Comparison of ENCODE assay signal across 17 cellular contexts in the genomic region with DNA sequence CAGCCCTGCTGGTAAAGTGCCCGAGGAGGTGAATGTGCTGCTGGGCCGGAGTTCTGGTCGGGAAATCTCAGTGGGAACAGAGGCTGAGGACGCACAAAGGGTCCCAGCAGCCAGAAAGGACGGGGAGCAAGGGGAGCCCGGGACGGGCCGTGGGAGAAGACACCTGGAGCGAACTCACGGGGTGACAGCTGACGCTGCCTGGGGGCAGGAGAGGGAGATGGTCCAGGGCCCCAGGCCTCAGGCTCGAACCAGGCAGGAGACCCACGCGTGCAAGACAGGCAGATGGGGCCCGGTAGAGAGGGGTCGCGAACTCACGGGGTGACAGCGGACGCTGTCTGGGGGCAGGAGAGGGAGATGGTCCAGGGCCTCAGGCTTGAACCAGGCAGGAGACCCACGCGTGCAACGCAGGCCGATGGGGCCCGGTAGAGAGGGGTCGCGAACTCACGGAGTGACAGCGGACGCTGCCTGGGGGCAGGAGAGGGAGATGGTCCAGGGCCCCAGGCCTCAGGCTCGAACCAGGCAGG.
A peak's percentile ranks its signal among the peaks of the same experiment; 100 is the strongest.
DNase-seq lines count a peak whose midpoint lies in the region; ATAC-seq and TF ChIP-seq lines count a peak whose summit lies in the region.
"Had no signal": no experiment of that assay in that cellular context is flagged by ENCODE, and none has a peak within 500 bp of the region (broad histone marks: within the 10 kb centered on the region; RNA-seq: fewer than 3 reads in every experiment).

No MANE protein-coding gene starts in this region.

- H3K27ac Mint-ChIP-seq in activated CD8-positive, alpha-beta memory T cell treated with anti-CD3 and anti-CD28 coated beads, Interleukin-2, amount 10 ng/mL, durations not matched to agents 7 days and 5 days = no peak overlapping the region
- H3K27ac Mint-ChIP-seq in stimulated activated memory B cell treated with anti-CD40 and anti-IgM and Interleukin-4, amounts not matched to agents 10 μg/mL and 1 μg/mL and 100 μg/mL, for 72 hours = peak overlapping the region; percentile 6
- H3K27ac Mint-ChIP-seq: CD4-positive, CD25-positive, alpha-beta regulatory T cell had no signal

- no peak for TF ChIP-seq CTCF in lung (IDR thresholded peaks at IDR 0.05; ENCODE audit: control extremely low read depth, extremely low read depth)

- CTCF ChIA-PET in activated CD8-positive, alpha-beta memory T cell treated with anti-CD3 and anti-CD28 coated beads, Interleukin-2, amount 10 ng/mL, durations not matched to agents 7 days and 5 days (lab: Charles Lee) = no interaction called here

- no peak overlapping the region for H3K4me3 Mint-ChIP-seq in activated CD8-positive, alpha-beta memory T cell treated with anti-CD3 and anti-CD28 coated beads, Interleukin-2, amount 10 ng/mL, durations not matched to agents 7 days and 5 days
- H3K4me3 Mint-ChIP-seq in stimulated activated memory B cell treated with anti-CD40 and anti-IgM and Interleukin-4, amounts not matched to agents 10 μg/mL and 1 μg/mL and 100 μg/mL, for 72 hours = no peak overlapping the region
- H3K4me3 Mint-ChIP-seq: CD4-positive, CD25-positive, alpha-beta regulatory T cell had no signal

- 90 to 96% methylated on average over 31 of the region's 31 CpGs for WGBS in lung, 2 donors

- H3K9me3 Mint-ChIP-seq in activated CD8-positive, alpha-beta memory T cell treated with anti-CD3 and anti-CD28 coated beads, Interleukin-2, amount 10 ng/mL, durations not matched to agents 7 days and 5 days (ENCODE audit: low read depth) = no peaks in the 10 kb centered on the region
- H3K9me3 Mint-ChIP-seq in stimulated activated memory B cell treated with anti-CD40 and anti-IgM and Interleukin-4, amounts not matched to agents 10 μg/mL and 1 μg/mL and 100 μg/mL, for 72 hours = no peaks in the 10 kb centered on the region
- H3K9me3 Mint-ChIP-seq: CD4-positive, CD25-positive, alpha-beta regulatory T cell had no signal

- H3K27ac ChIP-seq in SJSA1 (peak overlapping the region; percentile 71), lung (ENCODE audit: low read depth in 1 of 2, low read length in 1 of 2) (no peak overlapping the region)
- H3K27ac ChIP-seq: A549 had no signal

- H3K27me3 Mint-ChIP-seq in activated CD8-positive, alpha-beta memory T cell treated with anti-CD3 and anti-CD28 coated beads, Interleukin-2, amount 10 ng/mL, durations not matched to agents 7 days and 5 days = peaks cover 11% of the 10 kb centered on the region
- peaks cover 39% of the 10 kb centered on the region for H3K27me3 Mint-ChIP-seq in stimulated activated memory B cell treated with anti-CD40 and anti-IgM and Interleukin-4, amounts not matched to agents 10 μg/mL and 1 μg/mL and 100 μg/mL, for 72 hours

- no peak for ATAC-seq in activated CD8-positive, alpha-beta memory T cell treated with anti-CD3 and anti-CD28 coated beads, Interleukin-2, amount 10 ng/mL, durations not matched to agents 7 days and 5 days
- no peak for ATAC-seq in lung (ENCODE audit: insufficient read depth, low FRiP score)
- no peak for ATAC-seq in stimulated activated memory B cell treated with anti-CD40 and anti-IgM and Interleukin-4, amounts not matched to agents 10 μg/mL and 1 μg/mL and 100 μg/mL, for 72 hours
- ATAC-seq: A549 had no signal

- H3K4me1 ChIP-seq in SJSA1 (replicated peaks) = peaks cover 71% of the 10 kb centered on the region
- peaks cover 0 to 3% of the 10 kb centered on the region in 2 donors for H3K4me1 ChIP-seq in lung (ENCODE audit: control insufficient read depth in 2 of 2, insufficient read depth in 2 of 2, low read length in 2 of 2)
- H3K4me1 ChIP-seq: A549 had no signal

- no peaks in the 10 kb centered on the region for H3K36me3 Mint-ChIP-seq in activated CD8-positive, alpha-beta memory T cell treated with anti-CD3 and anti-CD28 coated beads, Interleukin-2, amount 10 ng/mL, durations not matched to agents 7 days and 5 days
- no peaks in the 10 kb centered on the region for H3K36me3 Mint-ChIP-seq in stimulated activated memory B cell treated with anti-CD40 and anti-IgM and Interleukin-4, amounts not matched to agents 10 μg/mL and 1 μg/mL and 100 μg/mL, for 72 hours
- H3K36me3 Mint-ChIP-seq: CD4-positive, CD25-positive, alpha-beta regulatory T cell had no signal

- H3K4me3 ChIP-seq in SJSA1 (no peak overlapping the region), lung (no peak overlapping the region)
- H3K4me3 ChIP-seq: A549 had no signal

- H3K4me1 Mint-ChIP-seq in activated CD8-positive, alpha-beta memory T cell treated with anti-CD3 and anti-CD28 coated beads, Interleukin-2, amount 10 ng/mL, durations not matched to agents 7 days and 5 days = peaks cover 37% of the 10 kb centered on the region
- H3K4me1 Mint-ChIP-seq in stimulated activated memory B cell treated with anti-CD40 and anti-IgM and Interleukin-4, amounts not matched to agents 10 μg/mL and 1 μg/mL and 100 μg/mL, for 72 hours = peaks cover 31% of the 10 kb centered on the region

- H3K36me3 ChIP-seq in SJSA1 (no peaks in the 10 kb centered on the region), lung (ENCODE audit: control insufficient read depth in 2 of 2, insufficient read depth in 2 of 2, low read length in 2 of 2) (no peaks in the 10 kb centered on the region)

- H3K9me3 ChIP-seq in SJSA1 (replicated peaks) (no peaks in the 10 kb centered on the region), lung (ENCODE audit: control insufficient read depth in 2 of 2, insufficient read depth in 1 of 2, low read length in 1 of 2) (no peaks in the 10 kb centered on the region)
- H3K9me3 ChIP-seq: A549 had no signal

- H3K27me3 ChIP-seq in SJSA1 (replicated peaks) (no peaks in the 10 kb centered on the region), lung (ENCODE audit: control insufficient read depth, insufficient read depth) (no peaks in the 10 kb centered on the region)

- DNase-seq in activated CD8-positive, alpha-beta memory T cell treated with anti-CD3 and anti-CD28 coated beads, Interleukin-2, amount 50 U/mL, for 48 hours = peak; percentile 37
- DNase-seq in activated CD8-positive, alpha-beta memory T cell treated with anti-CD3 and anti-CD28 coated beads, Interleukin-2, amount 10 ng/mL, durations not matched to agents 7 days and 5 days = no peak
- DNase-seq in SJSA1 (ENCODE audit: low read depth in 1 of 2, low spot score in 2 of 2) (peak in 1 of 2 experiments; percentile 44), lung (ENCODE audit: low spot score) (peak; percentile 15), medulla oblongata (ENCODE audit: extremely low spot score) (no peak), NCI-H2196 (lab: John Stamatoyannopoulos, UW; ENCODE audit: unreplicated experiment) (no peak), DMS53 treated with DMSO at 0.1 percent for 48 hours (lab: John Stamatoyannopoulos, UW; ENCODE audit: unreplicated experiment) (no peak)
- DNase-seq: CD4-positive, CD25-positive, alpha-beta regulatory T cell; DMS79 treated with DMSO at 0.1 percent for 48 hours; GOT3; KG1; NCI-H1048; NCI-H146; NCI-H226; NCI-H526 treated with DMSO at 0.1 percent for 48 hours had no signal

Comparison
In these comparisons a context has a peak if more than half of its experiments do, and no peak if none do; other contexts are left out.
1. DNase-seq: peak in activated CD8-positive, alpha-beta memory T cell treated with anti-CD3 and anti-CD28 coated beads, Interleukin-2, amount 50 U/mL, for 48 hours (single experiment) and lung (single experiment); none in activated CD8-positive, alpha-beta memory T cell treated with anti-CD3 and anti-CD28 coated beads, Interleukin-2, amount 10 ng/mL, durations not matched to agents 7 days and 5 days (single experiment), medulla oblongata (single experiment), NCI-H2196 (single experiment) and DMS53 treated with DMSO at 0.1 percent for 48 hours (single experiment).